17 cellular contexts compared by ENCODE assay signal in genomic region chr10:61795147-61795546, GRCh38.
DNase-seq lines count a peak whose midpoint lies in the region; ATAC-seq and TF ChIP-seq lines count a peak whose summit lies in the region.
"Had no signal": no experiment of that assay in that cellular context is flagged by ENCODE, and none has a peak within 500 bp of the region (broad histone marks: within the 10 kb centered on the region; RNA-seq: fewer than 3 reads in every experiment).

No MANE protein-coding gene starts in this region.

- intact Hi-C loops in upper lobe of right lung (cut with DNase I), result no loop called here

- H3K36me3 ChIP-seq in GM23338 (ENCODE audit: insufficient read depth) (no peaks in the 10 kb centered on the region), upper lobe of right lung (no peaks in the 10 kb centered on the region)
- H3K36me3 ChIP-seq: BLaER1 had no signal

- CTCF ChIA-PET in WTC11 (lab: Charles Lee), result no interaction called here

- no peaks in the 10 kb centered on the region for H4K20me1 ChIP-seq in GM23338 (replicated peaks; ENCODE audit: insufficient read depth)
- H4K20me1 ChIP-seq: BLaER1 had no signal

- H2AFZ ChIP-seq in GM23338, result 0 out of 2 replicates have a peak overlapping the region, but pooled peaks have one; percentile 7

- no peaks in the 10 kb centered on the region for H3K9me3 ChIP-seq in upper lobe of right lung
- H3K9me3 ChIP-seq: BLaER1 had no signal

- H3K27ac ChIP-seq in GM23338 (ENCODE audit: low read depth) (no peak overlapping the region), upper lobe of right lung (no peak overlapping the region)
- H3K27ac ChIP-seq: BLaER1 had no signal

- H3K4me2 ChIP-seq in GM23338, result no peak overlapping the region
- H3K4me2 ChIP-seq: BLaER1 had no signal

- no peaks in the 10 kb centered on the region for H3K4me1 ChIP-seq in GM23338 (ENCODE audit: insufficient read depth)
- no peaks in the 10 kb centered on the region for H3K4me1 ChIP-seq in upper lobe of right lung
- H3K4me1 ChIP-seq: BLaER1 had no signal

- H3K79me2 ChIP-seq in GM23338 (replicated peaks; ENCODE audit: insufficient read depth), result no peaks in the 10 kb centered on the region

- DNase-seq in GM23338 (ENCODE audit: low spot score) (no peak), WTC11 (ENCODE audit: low spot score) (no peak), DMS79 treated with DMSO at 0.1 percent for 48 hours (lab: John Stamatoyannopoulos, UW) (no peak), upper lobe of right lung (no peak)
- DNase-seq: 8988T; CD4-positive, alpha-beta memory T cell; DND-41; EL; GOT3; Karpas-422 had no signal

- POLR2A ChIA-PET in WTC11 (lab: Charles Lee), result no interaction called here

- no peak for TF ChIP-seq CTCF in GM23338 (conservative IDR thresholded peaks at IDR 0.05; ENCODE audit: low read depth in 2 of 2)
- TF ChIP-seq CTCF in WTC11 (IDR thresholded peaks at IDR 0.05), result no peak
- no peak for TF ChIP-seq CTCF in nephron (IDR thresholded peaks at IDR 0.05; ENCODE audit: unreplicated experiment in 3 of 3)
- TF ChIP-seq CTCF in upper lobe of right lung (IDR thresholded peaks at IDR 0.05), result no peak

- H3K27me3 ChIP-seq in GM23338 (ENCODE audit: insufficient read depth) (no peaks in the 10 kb centered on the region), upper lobe of right lung (no peaks in the 10 kb centered on the region)
- H3K27me3 ChIP-seq: BLaER1 had no signal

- no peaks in the 10 kb centered on the region; the same call in 1 of the 3 replicates for H3K4me1 Mint-ChIP-seq in GM23338
- no peaks in the 10 kb centered on the region for H3K4me1 Mint-ChIP-seq in WTC11
- H3K4me1 Mint-ChIP-seq in nephron, result peaks cover 40% of the 10 kb centered on the region
- H3K4me1 Mint-ChIP-seq: CD14-positive monocyte; CD4-positive, alpha-beta memory T cell had no signal

- no peak overlapping the region for H3K4me3 Mint-ChIP-seq in GM23338
- H3K4me3 Mint-ChIP-seq in WTC11, result no peak overlapping the region
- H3K4me3 Mint-ChIP-seq in nephron, result no peak overlapping the region
- H3K4me3 Mint-ChIP-seq: CD14-positive monocyte had no signal

- no peak overlapping the region for H3K4me3 ChIP-seq in GM23338
- H3K4me3 ChIP-seq in upper lobe of right lung, result no peak overlapping the region
- H3K4me3 ChIP-seq: BLaER1, GM12878 had no signal

- no peaks in the 10 kb centered on the region; the same call in 1 of the 2 replicates for H3K9me2 ChIP-seq in GM23338 (ENCODE audit: insufficient read depth)

- H3K9me3 Mint-ChIP-seq in GM23338, result no peaks in the 10 kb centered on the region; the same call in 2 of the 3 replicates
- no peaks in the 10 kb centered on the region for H3K9me3 Mint-ChIP-seq in WTC11
- H3K9me3 Mint-ChIP-seq in nephron, result no peaks in the 10 kb centered on the region
- H3K9me3 Mint-ChIP-seq: CD4-positive, alpha-beta memory T cell had no signal

- H3K27ac Mint-ChIP-seq in GM23338, result no peak overlapping the region
- no peak overlapping the region for H3K27ac Mint-ChIP-seq in WTC11
- H3K27ac Mint-ChIP-seq in nephron, result peak overlapping the region in 2 of 3 experiments; percentile 48 to 52
- H3K27ac Mint-ChIP-seq: CD4-positive, alpha-beta memory T cell had no signal

- ATAC-seq in GM23338 (no peak), HG02885 (IDR thresholded peaks at IDR 0.05; ENCODE audit: poor library complexity, unreplicated experiment) (peak; percentile 7), WTC11 (peak; percentile 18), GM19395 (IDR thresholded peaks at IDR 0.05; ENCODE audit: unreplicated experiment) (no peak), HG03159 (IDR thresholded peaks at IDR 0.05; ENCODE audit: unreplicated experiment) (no peak), upper lobe of right lung (no peak)

- H3K27me3 Mint-ChIP-seq in GM23338 (ENCODE audit: insufficient read depth, low read depth, poor library complexity) (no peaks in the 10 kb centered on the region), WTC11 (ENCODE audit: low read depth) (no peaks in the 10 kb centered on the region), nephron (ENCODE audit: low read depth) (no peaks in the 10 kb centered on the region)
- H3K27me3 Mint-ChIP-seq: CD4-positive, alpha-beta memory T cell had no signal

- H3K36me3 Mint-ChIP-seq in GM23338 (ENCODE audit: low read depth) (no peaks in the 10 kb centered on the region), WTC11 (no peaks in the 10 kb centered on the region), nephron (ENCODE audit: low read depth) (no peaks in the 10 kb centered on the region)
- H3K36me3 Mint-ChIP-seq: CD14-positive monocyte; CD4-positive, alpha-beta memory T cell had no signal

- H3F3A ChIP-seq in GM23338 (replicated peaks; ENCODE audit: low read depth), result no peaks in the 10 kb centered on the region

TF ChIP-seq in GM23338, 12 proteins besides CTCF, POLR2A, EP300 and RAD21 (continues in another document):
- no peak for TF ChIP-seq STAT1 (IDR thresholded peaks at IDR 0.05; ENCODE audit: unreplicated experiment)

TF ChIP-seq in WTC11, 78 proteins besides CTCF, POLR2A, EP300 and RAD21 (continues in another document):
- TF ChIP-seq ZNF219 (CRISPR knock-in tag; IDR thresholded peaks at IDR 0.05; ENCODE audit: borderline replicate concordance), result no peak
- TF ChIP-seq ARID4B (CRISPR knock-in tag; IDR thresholded peaks at IDR 0.05; ENCODE audit: borderline replicate concordance), result no peak
- TF ChIP-seq GRHL2 (CRISPR knock-in tag; IDR thresholded peaks at IDR 0.05; ENCODE audit: insufficient replicate concordance, severe bottlenecking), result no peak
- TF ChIP-seq ATF2 (CRISPR knock-in tag; IDR thresholded peaks at IDR 0.05; ENCODE audit: borderline replicate concordance, low read depth), result no peak
- TF ChIP-seq PRDM15 (CRISPR knock-in tag; IDR thresholded peaks at IDR 0.05), result no peak

Comparison
In these comparisons a context has a peak if more than half of its experiments do, and no peak if none do; other contexts are left out.
1. ATAC-seq: peak in HG02885 (single experiment) and WTC11 (single experiment); none in GM23338 (single experiment), GM19395 (single experiment), HG03159 (single experiment) and upper lobe of right lung (single experiment).
2. H3K27ac Mint-ChIP-seq: peak in nephron (2 of 3); none in GM23338 (single experiment) and WTC11 (single experiment).